14 cellular contexts compared by ENCODE assay signal in the genomic region with DNA sequence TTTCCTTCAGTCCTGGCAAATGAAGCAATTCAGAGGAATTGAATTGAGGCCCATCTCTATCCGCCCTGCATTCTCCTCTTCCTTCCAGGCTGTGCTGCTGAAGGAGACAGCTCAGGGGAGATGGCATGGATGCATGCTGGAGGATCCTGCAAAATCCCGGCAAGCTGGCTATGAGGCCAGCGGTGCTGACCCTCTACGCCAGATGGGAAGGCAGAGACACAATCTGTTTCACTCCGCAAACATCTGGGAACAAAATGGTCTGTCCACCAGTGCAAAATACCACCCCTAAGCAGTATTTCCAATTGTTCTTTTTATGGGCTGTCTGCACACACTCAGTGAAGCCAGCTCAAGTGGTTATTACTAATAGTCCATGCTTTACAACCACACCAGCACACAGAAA.
"Had no signal": no experiment of that assay in that cellular context is flagged by ENCODE, and none has a peak within 500 bp of the region (broad histone marks: within the 10 kb centered on the region; RNA-seq: fewer than 3 reads in every experiment).

No MANE protein-coding gene starts in this region.

- H3K79me2 ChIP-seq: hepatocyte had no signal

- H3K4me3 Mint-ChIP-seq: central memory CD8-positive, alpha-beta T cell had no signal

- H3K27me3 Mint-ChIP-seq: central memory CD8-positive, alpha-beta T cell had no signal

- DNase-seq: activated CD4-positive, alpha-beta T cell treated with anti-CD3 and anti-CD28 coated beads, Interleukin-2, amount 50 U/mL, for 1 hour; activated T-cell treated with anti-CD3 and anti-CD28 coated beads, Interleukin-2, amount 50 U/mL, for 1 hour; amniotic stem cell; body of pancreas; cortex of kidney; effector CD8-positive, alpha-beta T cell; left ventricle myocardium superior; retina; tibial artery had no signal

- H2AFZ ChIP-seq: hepatocyte had no signal

- H3K36me3 ChIP-seq: neutrophil, tibial artery, vagina had no signal

- H3K27me3 ChIP-seq: body of pancreas, hepatocyte, neutrophil, tibial artery, vagina had no signal

- ATAC-seq: activated naive CD4-positive, alpha-beta T cell treated with anti-CD3 and anti-CD28 coated beads, Interleukin-2, amount 50 U/mL, for 72 hours; body of pancreas; left ventricle myocardium superior had no signal

- H3K4me2 ChIP-seq: hepatocyte had no signal

- H3K27ac Mint-ChIP-seq: activated naive CD4-positive, alpha-beta T cell treated with anti-CD3 and anti-CD28 coated beads, Interleukin-2, amount 50 U/mL, for 72 hours had no signal

- H3K9me3 ChIP-seq: body of pancreas, neutrophil, tibial artery, vagina had no signal

- H3K4me1 Mint-ChIP-seq: central memory CD8-positive, alpha-beta T cell had no signal

- H3K9me3 Mint-ChIP-seq: activated naive CD4-positive, alpha-beta T cell treated with anti-CD3 and anti-CD28 coated beads, Interleukin-2, amount 50 U/mL, for 72 hours; central memory CD8-positive, alpha-beta T cell had no signal

- H3K4me3 ChIP-seq: body of pancreas, hepatocyte, tibial artery, vagina had no signal

- H3K4me1 ChIP-seq: body of pancreas, tibial artery, vagina had no signal

- H3K27ac ChIP-seq: body of pancreas, hepatocyte, neutrophil, tibial artery, vagina had no signal

- H3K36me3 Mint-ChIP-seq: activated naive CD4-positive, alpha-beta T cell treated with anti-CD3 and anti-CD28 coated beads, Interleukin-2, amount 50 U/mL, for 72 hours had no signal
